In the genomic region with DNA sequence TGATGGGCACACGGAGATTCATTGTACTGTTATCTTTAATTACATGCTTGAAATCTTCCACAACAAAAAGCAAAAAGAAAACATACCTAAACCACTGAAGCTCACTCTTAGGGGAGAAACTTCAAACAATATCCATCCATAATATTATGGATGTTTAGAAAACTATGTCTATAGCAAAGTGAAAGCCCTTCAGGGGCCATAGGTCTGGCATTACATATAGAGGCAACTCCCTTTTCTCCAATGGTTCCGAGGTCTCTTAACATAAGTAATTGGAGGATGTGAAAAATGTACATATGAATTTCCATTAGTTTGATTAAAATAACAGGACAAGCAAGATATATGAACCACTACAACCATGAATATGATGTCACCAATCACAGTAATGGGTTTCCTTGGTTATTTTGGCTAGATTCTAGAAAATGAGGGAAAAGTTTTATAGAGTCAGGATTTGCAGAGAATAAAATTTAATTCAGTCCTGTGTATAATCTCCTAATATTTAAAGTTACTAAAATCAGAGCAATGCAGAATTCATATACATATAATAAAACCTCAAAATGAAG, we compare ENCODE assay signal across 23 cellular contexts. TPM values are rescaled to one million over a fixed set of nuclear protein-coding genes. Genes with fewer than 3 reads are reported as not detected.
DNase-seq lines count a peak whose midpoint lies in the region; ATAC-seq and TF ChIP-seq lines count a peak whose summit lies in the region.
"Had no signal": no experiment of that assay in that cellular context is flagged by ENCODE, and none has a peak within 500 bp of the region (broad histone marks: within the 10 kb centered on the region; RNA-seq: fewer than 3 reads in every experiment).

No MANE protein-coding gene starts in this region.

- H4K8ac ChIP-seq in mesenchymal stem cell (ENCODE audit: low read length), result no peak overlapping the region

- H4K91ac ChIP-seq in mesenchymal stem cell (ENCODE audit: low read length), result no peak overlapping the region

- H2BK15ac ChIP-seq in mesenchymal stem cell (ENCODE audit: low read depth, poor library complexity, severe bottlenecking), result no peak overlapping the region

- H3K4me3 ChIP-seq in mesenchymal stem cell (ENCODE audit: insufficient read depth in 1 of 2, low read depth in 1 of 2, low read length in 2 of 2), result no peak overlapping the region

- WGBS in mesenchymal stem cell, result 100% methylated on average over 1 of the region's 2 CpGs

- POLR2A ChIA-PET in RWPE1 (lab: Yijun Ruan, JAX; ENCODE audit: low non-redundant PET), result interaction anchor here (0.6 kb wide), 1 partner anchor 60 kb away, joined by 3 read pairs; no protein-coding TSS in a partner anchor

- no peak overlapping the region for H2BK12ac ChIP-seq in mesenchymal stem cell (ENCODE audit: low read length in 2 of 2)

- no peak overlapping the region for H3K4me2 ChIP-seq in mesenchymal stem cell (ENCODE audit: low read length, poor library complexity, severe bottlenecking)

- H2AFZ ChIP-seq in mesenchymal stem cell (ENCODE audit: low read depth, low read length), result no peak overlapping the region

- no peak overlapping the region for H2AK5ac ChIP-seq in mesenchymal stem cell (ENCODE audit: low read length, severe bottlenecking)

- H3K27me3 ChIP-seq in mesenchymal stem cell (ENCODE audit: control insufficient read depth in 1 of 2, insufficient read depth in 1 of 2, low read length in 2 of 2), result no peaks in the 10 kb centered on the region
- H3K27me3 ChIP-seq: BE2C had no signal

- H2BK120ac ChIP-seq in mesenchymal stem cell (ENCODE audit: low read depth, low read length), result no peak overlapping the region

- H2BK5ac ChIP-seq in mesenchymal stem cell (ENCODE audit: low read depth, low read length, poor library complexity, severe bottlenecking), result no peak overlapping the region

- H3K4me1 ChIP-seq in mesenchymal stem cell (ENCODE audit: control insufficient read depth, insufficient read depth, low read depth, low read length), result peaks cover 5% of the 10 kb centered on the region
- H3K4me1 ChIP-seq: BE2C had no signal

- H3K9ac ChIP-seq in mesenchymal stem cell (ENCODE audit: low read length), result no peak overlapping the region

- ATAC-seq in HG03439 (IDR thresholded peaks at IDR 0.05; ENCODE audit: unreplicated experiment), result no peak
- ATAC-seq: HCT116 had no signal

- H3K9me3 ChIP-seq in mesenchymal stem cell (ENCODE audit: control insufficient read depth, low read length), result no peaks in the 10 kb centered on the region
- H3K9me3 ChIP-seq: BE2C, Caco-2 had no signal

- H3K14ac ChIP-seq in mesenchymal stem cell (ENCODE audit: low read length in 2 of 2), result no peak overlapping the region

- TF ChIP-seq CTCF in RWPE1 (conservative IDR thresholded peaks at IDR 0.05; ENCODE audit: low read depth), result no peak

- no peak overlapping the region for H3K18ac ChIP-seq in mesenchymal stem cell (ENCODE audit: low read depth in 1 of 2, low read length in 2 of 2)

- H3K4ac ChIP-seq in mesenchymal stem cell (ENCODE audit: low read depth in 1 of 2, low read length in 2 of 2), result no peak overlapping the region

- H3K27ac ChIP-seq in RWPE1, result peak overlapping the region; percentile 70
- peak overlapping the region; percentile 29 for H3K27ac ChIP-seq in mesenchymal stem cell (ENCODE audit: low read length, poor library complexity, severe bottlenecking)

- peaks cover 26 to 74% of the 10 kb centered on the region in 2 experiments for H3K36me3 ChIP-seq in mesenchymal stem cell (ENCODE audit: control insufficient read depth in 1 of 2, insufficient read depth in 2 of 2, low read depth in 1 of 2, low read length in 2 of 2)

- H3K23ac ChIP-seq in mesenchymal stem cell (ENCODE audit: low read length in 2 of 2), result no peak overlapping the region

- CTCF ChIA-PET in RWPE1 (lab: Yijun Ruan, JAX), result no interaction called here

- H3K79me1 ChIP-seq in mesenchymal stem cell (replicated peaks; ENCODE audit: low read length, poor library complexity, severe bottlenecking), result peaks cover 3% of the 10 kb centered on the region

- DNase-seq in DMS53 (lab: John Stamatoyannopoulos, UW), result peak; percentile 34
- DNase-seq in DMS53 treated with DMSO at 0.1 percent for 48 hours (lab: John Stamatoyannopoulos, UW; ENCODE audit: unreplicated experiment), result no peak
- no peak for DNase-seq in RWPE1 (ENCODE audit: low spot score)
- no peak for DNase-seq in mesenchymal stem cell
- DNase-seq in glomerular visceral epithelial cell (ENCODE audit: extremely low spot score), result no peak
- DNase-seq in stimulated activated CD4-positive, alpha-beta T cell treated with anti-CD3 and anti-CD28 coated beads, Interleukin-12 subunit alpha, Interleukin-12 subunit beta, amount 100 ng/mL, for 4 hours, result no peak
- DNase-seq in stimulated activated CD4-positive, alpha-beta T cell treated with anti-CD3 and anti-CD28 coated beads, Interleukin-2, amount 100 ng/mL, for 48 hours, result no peak
- DNase-seq: 8988T; BE2C; Caco-2; CD4-positive, alpha-beta T cell; GOT3; Karpas-422; NCI-H1048; NCI-H1436 treated with DMSO at 0.1 percent for 48 hours; NCI-H2029; NCI-H2171 treated with DMSO at 0.1 percent for 48 hours; NCI-H446 treated with DMSO at 0.1 percent for 48 hours; NCI-H69; SHP77 treated with DMSO at 0.1 percent for 48 hours; T-helper 1 cell had no signal

RNA-seq across cellular contexts. Expression of a gene that starts 10.8 kb away (rescaled TPM):
- 56.0 TPM for polyA plus RNA-seq in mesenchymal stem cell (2013, experiment 1 of 2)
- 52.3 TPM for polyA plus RNA-seq in mesenchymal stem cell (2013, experiment 2 of 2)

RNA-seq across cellular contexts. Expression of a gene that starts 57.6 kb away (rescaled TPM):
- polyA plus RNA-seq in mesenchymal stem cell (2013, experiment 1 of 2), result 8.4 TPM
- 8.1 TPM for polyA plus RNA-seq in mesenchymal stem cell (2013, experiment 2 of 2)

RNA-seq across cellular contexts. Expression of a gene that starts 57.8 kb away (rescaled TPM):
- 1,728 TPM for polyA plus RNA-seq in mesenchymal stem cell (2013, experiment 1 of 2)
- 1,807 TPM for polyA plus RNA-seq in mesenchymal stem cell (2013, experiment 2 of 2)
